1 cellular context compared by ENCODE assay signal in the genomic region with DNA sequence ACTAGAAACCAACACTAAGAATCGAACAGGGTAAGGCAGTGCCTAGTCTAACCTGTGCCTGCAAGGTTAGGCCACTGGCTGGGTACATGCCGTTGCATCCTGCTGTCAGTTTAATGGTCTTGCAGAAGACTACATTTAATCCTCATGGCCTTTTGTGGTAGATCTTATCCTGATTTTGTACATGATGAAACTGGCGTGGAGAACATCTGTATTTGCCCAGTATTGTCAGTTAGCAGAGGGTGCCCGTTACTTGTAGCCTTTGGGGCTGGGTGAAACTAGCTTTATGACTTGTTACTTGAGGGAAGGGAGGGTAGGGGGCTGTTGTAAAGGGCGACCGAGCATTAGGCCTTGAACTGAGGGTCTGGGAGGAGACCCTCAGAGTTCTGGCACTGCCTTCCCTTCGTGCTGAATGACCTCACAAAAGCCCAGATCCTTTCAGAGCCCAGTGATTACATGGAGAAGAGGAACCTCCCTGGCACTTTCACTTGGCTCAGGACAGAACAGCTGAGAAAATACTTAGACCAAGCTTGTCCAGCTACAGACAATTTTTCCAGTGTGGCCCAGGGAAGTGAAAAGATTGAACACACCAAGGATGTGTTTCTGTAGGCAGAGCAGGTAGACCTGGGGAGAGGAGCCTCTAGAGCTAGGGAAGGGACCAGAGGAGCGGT.
A peak's percentile ranks its signal among the peaks of the same experiment; 100 is the strongest.
TF ChIP-seq lines count a peak whose summit lies in the region.

No MANE protein-coding gene starts in this region.

TF ChIP-seq in K562, 482 proteins besides CTCF, POLR2A, EP300 and RAD21 (continues in another document):
- TF ChIP-seq ZNF79 (CRISPR knock-in tag; IDR thresholded peaks at IDR 0.05; ENCODE audit: low read depth) (peak; percentile 68; the same call in 1 of the 2 replicates), ZNF165 (CRISPR knock-in tag; IDR thresholded peaks at IDR 0.05; ENCODE audit: borderline replicate concordance) (peak; percentile 38; the same call in 1 of the 2 replicates), SNIP1 (IDR thresholded peaks at IDR 0.05; ENCODE audit: low read depth) (no peak), CCNT2 (IDR thresholded peaks at IDR 0.05; ENCODE audit: borderline replicate concordance, extremely low read depth, insufficient read length, low read depth, low read length) (no peak), SMARCE1 (IDR thresholded peaks at IDR 0.05) (peak; percentile 31; the same call in 1 of the 2 replicates), MEIS2 (IDR thresholded peaks at IDR 0.05; ENCODE audit: partially characterized antibody) (peak; percentile 14), FOXJ2 (tag; IDR thresholded peaks at IDR 0.05) (no peak), RBM25 (IDR thresholded peaks at IDR 0.05; ENCODE audit: low read depth, low read length, severe bottlenecking) (no peak), ZFX (CRISPR knock-in tag; IDR thresholded peaks at IDR 0.05) (no peak), SIX5 (IDR thresholded peaks at IDR 0.05; ENCODE audit: borderline replicate concordance in 1 of 2, insufficient read depth in 1 of 2, low read depth in 1 of 2, low read length in 2 of 2) (no peak), ZBTB17 (CRISPR knock-in tag; IDR thresholded peaks at IDR 0.05) (peak; percentile 70), KLF1 (tag; IDR thresholded peaks at IDR 0.05) (no peak), MYNN (IDR thresholded peaks at IDR 0.05) (no peak), MYNN (CRISPR knock-in tag; IDR thresholded peaks at IDR 0.05) (no peak), ZBTB7A (IDR thresholded peaks at IDR 0.05; ENCODE audit: borderline replicate concordance, control insufficient read depth, low read depth, low read length) (peak; percentile 41; the same call in 1 of the 2 replicates), CBX5 (IDR thresholded peaks at IDR 0.05; ENCODE audit: borderline replicate concordance, low read depth) (no peak), EWSR1 (IDR thresholded peaks at IDR 0.05; ENCODE audit: borderline replicate concordance, low read depth, partially characterized antibody) (no peak), HNRNPUL1 (IDR thresholded peaks at IDR 0.05; ENCODE audit: low read length) (no peak), JUND (IDR thresholded peaks at IDR 0.05; ENCODE audit: borderline replicate concordance, low read depth, low read length) (no peak), JUND (tag; IDR thresholded peaks at IDR 0.05; ENCODE audit: borderline replicate concordance, low read depth, low read length) (peak; percentile 12; the same call in 1 of the 3 replicates), CTBP1 (IDR thresholded peaks at IDR 0.05; ENCODE audit: borderline replicate concordance) (peak; percentile 58; the same call in 1 of the 2 replicates), SPI1 (IDR thresholded peaks at IDR 0.05; ENCODE audit: borderline replicate concordance, low read depth, low read length) (no peak), PHB (CRISPR knock-in tag; IDR thresholded peaks at IDR 0.05) (no peak), MTF1 (CRISPR knock-in tag; IDR thresholded peaks at IDR 0.05; ENCODE audit: borderline replicate concordance) (no peak), HEY1 (CRISPR knock-in tag; IDR thresholded peaks at IDR 0.05; ENCODE audit: borderline replicate concordance) (no peak), NR3C1 (CRISPR knock-in tag; IDR thresholded peaks at IDR 0.05) (no peak), FOS (IDR thresholded peaks at IDR 0.05; ENCODE audit: extremely low read depth, insufficient read length) (no peak), NR2C2 (CRISPR knock-in tag; IDR thresholded peaks at IDR 0.05) (no peak), NR2C2 (tag; IDR thresholded peaks at IDR 0.05) (peak; percentile 34; the same call in 1 of the 2 replicates), ZSCAN32 (CRISPR knock-in tag; IDR thresholded peaks at IDR 0.05) (0 out of 2 replicates have a peak, but pooled peaks have one; percentile 12)
- TF ChIP-seq, protein P1, sequence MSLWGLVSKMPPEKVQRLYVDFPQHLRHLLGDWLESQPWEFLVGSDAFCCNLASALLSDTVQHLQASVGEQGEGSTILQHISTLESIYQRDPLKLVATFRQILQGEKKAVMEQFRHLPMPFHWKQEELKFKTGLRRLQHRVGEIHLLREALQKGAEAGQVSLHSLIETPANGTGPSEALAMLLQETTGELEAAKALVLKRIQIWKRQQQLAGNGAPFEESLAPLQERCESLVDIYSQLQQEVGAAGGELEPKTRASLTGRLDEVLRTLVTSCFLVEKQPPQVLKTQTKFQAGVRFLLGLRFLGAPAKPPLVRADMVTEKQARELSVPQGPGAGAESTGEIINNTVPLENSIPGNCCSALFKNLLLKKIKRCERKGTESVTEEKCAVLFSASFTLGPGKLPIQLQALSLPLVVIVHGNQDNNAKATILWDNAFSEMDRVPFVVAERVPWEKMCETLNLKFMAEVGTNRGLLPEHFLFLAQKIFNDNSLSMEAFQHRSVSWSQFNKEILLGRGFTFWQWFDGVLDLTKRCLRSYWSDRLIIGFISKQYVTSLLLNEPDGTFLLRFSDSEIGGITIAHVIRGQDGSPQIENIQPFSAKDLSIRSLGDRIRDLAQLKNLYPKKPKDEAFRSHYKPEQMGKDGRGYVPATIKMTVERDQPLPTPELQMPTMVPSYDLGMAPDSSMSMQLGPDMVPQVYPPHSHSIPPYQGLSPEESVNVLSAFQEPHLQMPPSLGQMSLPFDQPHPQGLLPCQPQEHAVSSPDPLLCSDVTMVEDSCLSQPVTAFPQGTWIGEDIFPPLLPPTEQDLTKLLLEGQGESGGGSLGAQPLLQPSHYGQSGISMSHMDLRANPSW (CRISPR knock-in tag; IDR thresholded peaks at IDR 0.05) = no peak
- TF ChIP-seq, protein P2, sequence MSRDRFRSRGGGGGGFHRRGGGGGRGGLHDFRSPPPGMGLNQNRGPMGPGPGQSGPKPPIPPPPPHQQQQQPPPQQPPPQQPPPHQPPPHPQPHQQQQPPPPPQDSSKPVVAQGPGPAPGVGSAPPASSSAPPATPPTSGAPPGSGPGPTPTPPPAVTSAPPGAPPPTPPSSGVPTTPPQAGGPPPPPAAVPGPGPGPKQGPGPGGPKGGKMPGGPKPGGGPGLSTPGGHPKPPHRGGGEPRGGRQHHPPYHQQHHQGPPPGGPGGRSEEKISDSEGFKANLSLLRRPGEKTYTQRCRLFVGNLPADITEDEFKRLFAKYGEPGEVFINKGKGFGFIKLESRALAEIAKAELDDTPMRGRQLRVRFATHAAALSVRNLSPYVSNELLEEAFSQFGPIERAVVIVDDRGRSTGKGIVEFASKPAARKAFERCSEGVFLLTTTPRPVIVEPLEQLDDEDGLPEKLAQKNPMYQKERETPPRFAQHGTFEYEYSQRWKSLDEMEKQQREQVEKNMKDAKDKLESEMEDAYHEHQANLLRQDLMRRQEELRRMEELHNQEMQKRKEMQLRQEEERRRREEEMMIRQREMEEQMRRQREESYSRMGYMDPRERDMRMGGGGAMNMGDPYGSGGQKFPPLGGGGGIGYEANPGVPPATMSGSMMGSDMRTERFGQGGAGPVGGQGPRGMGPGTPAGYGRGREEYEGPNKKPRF (IDR thresholded peaks at IDR 0.05; ENCODE audit: low read depth, low read length) = no peak
- TF ChIP-seq, protein P3, sequence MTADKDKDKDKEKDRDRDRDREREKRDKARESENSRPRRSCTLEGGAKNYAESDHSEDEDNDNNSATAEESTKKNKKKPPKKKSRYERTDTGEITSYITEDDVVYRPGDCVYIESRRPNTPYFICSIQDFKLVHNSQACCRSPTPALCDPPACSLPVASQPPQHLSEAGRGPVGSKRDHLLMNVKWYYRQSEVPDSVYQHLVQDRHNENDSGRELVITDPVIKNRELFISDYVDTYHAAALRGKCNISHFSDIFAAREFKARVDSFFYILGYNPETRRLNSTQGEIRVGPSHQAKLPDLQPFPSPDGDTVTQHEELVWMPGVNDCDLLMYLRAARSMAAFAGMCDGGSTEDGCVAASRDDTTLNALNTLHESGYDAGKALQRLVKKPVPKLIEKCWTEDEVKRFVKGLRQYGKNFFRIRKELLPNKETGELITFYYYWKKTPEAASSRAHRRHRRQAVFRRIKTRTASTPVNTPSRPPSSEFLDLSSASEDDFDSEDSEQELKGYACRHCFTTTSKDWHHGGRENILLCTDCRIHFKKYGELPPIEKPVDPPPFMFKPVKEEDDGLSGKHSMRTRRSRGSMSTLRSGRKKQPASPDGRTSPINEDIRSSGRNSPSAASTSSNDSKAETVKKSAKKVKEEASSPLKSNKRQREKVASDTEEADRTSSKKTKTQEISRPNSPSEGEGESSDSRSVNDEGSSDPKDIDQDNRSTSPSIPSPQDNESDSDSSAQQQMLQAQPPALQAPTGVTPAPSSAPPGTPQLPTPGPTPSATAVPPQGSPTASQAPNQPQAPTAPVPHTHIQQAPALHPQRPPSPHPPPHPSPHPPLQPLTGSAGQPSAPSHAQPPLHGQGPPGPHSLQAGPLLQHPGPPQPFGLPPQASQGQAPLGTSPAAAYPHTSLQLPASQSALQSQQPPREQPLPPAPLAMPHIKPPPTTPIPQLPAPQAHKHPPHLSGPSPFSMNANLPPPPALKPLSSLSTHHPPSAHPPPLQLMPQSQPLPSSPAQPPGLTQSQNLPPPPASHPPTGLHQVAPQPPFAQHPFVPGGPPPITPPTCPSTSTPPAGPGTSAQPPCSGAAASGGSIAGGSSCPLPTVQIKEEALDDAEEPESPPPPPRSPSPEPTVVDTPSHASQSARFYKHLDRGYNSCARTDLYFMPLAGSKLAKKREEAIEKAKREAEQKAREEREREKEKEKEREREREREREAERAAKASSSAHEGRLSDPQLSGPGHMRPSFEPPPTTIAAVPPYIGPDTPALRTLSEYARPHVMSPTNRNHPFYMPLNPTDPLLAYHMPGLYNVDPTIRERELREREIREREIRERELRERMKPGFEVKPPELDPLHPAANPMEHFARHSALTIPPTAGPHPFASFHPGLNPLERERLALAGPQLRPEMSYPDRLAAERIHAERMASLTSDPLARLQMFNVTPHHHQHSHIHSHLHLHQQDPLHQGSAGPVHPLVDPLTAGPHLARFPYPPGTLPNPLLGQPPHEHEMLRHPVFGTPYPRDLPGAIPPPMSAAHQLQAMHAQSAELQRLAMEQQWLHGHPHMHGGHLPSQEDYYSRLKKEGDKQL (CRISPR knock-in tag; IDR thresholded peaks at IDR 0.05; ENCODE audit: borderline replicate concordance) = no peak
- TF ChIP-seq, protein P4, sequence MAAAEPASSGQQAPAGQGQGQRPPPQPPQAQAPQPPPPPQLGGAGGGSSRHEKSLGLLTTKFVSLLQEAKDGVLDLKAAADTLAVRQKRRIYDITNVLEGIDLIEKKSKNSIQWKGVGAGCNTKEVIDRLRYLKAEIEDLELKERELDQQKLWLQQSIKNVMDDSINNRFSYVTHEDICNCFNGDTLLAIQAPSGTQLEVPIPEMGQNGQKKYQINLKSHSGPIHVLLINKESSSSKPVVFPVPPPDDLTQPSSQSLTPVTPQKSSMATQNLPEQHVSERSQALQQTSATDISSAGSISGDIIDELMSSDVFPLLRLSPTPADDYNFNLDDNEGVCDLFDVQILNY (CRISPR knock-in tag; IDR thresholded peaks at IDR 0.05) = no peak
- TF ChIP-seq, protein P5, sequence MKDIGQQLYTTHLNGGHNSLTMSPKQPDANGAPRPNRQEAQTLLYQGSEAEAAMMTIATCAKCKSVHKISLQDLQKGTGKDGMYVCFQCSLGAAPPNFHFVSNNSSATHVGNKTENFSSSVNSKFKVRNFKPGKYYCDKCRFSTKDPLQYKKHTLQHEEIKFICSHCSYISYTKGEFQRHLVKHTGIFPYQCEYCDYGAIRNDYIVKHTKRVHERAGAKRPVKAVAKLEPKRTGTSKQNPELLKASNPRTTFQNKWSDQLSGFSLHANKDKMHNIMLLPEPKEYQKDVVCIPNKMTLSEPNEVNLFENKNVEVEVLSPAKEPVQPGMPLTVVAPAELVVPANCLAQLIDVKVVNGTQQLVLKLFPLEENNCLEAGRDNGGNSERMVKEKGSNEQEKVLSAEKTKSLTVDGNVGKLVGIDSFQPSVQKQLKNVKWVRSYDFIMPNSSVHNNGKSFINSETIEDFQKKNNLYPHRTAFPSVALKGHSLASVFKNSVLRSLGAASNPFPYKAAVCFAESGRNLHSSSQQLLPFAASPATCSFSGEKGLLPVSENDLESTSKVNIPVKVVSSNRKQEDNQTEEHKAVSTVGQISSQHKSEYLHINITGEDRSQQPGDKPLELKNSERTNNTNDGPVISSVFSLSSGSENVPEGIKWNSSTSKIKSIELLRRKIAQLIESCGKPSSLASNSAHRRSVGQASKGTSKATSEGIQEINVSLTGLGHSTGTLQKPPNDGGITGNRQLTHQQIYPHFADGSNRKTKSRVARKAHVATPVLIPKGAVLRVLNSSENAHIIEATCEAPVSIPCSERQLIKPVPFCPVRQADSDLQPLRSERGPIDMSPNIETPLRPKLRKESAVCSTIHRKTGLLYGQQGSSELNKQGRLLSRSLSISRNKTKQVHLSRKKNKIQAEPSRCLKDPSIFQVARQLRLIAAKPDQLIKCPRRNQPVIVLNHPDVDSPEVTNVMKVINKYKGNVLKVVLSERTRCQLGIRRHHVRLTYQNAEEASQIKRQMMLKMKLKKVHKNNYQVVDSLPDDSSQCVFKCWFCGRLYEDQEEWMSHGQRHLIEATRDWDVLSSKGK (CRISPR knock-in tag; IDR thresholded peaks at IDR 0.05) = no peak
- TF ChIP-seq, protein P6, sequence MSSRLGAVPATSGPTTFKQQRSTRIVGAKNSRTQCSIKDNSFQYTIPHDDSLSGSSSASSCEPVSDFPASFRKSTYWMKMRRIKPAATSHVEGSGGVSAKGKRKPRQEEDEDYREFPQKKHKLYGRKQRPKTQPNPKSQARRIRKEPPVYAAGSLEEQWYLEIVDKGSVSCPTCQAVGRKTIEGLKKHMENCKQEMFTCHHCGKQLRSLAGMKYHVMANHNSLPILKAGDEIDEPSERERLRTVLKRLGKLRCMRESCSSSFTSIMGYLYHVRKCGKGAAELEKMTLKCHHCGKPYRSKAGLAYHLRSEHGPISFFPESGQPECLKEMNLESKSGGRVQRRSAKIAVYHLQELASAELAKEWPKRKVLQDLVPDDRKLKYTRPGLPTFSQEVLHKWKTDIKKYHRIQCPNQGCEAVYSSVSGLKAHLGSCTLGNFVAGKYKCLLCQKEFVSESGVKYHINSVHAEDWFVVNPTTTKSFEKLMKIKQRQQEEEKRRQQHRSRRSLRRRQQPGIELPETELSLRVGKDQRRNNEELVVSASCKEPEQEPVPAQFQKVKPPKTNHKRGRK (tag; IDR thresholded peaks at IDR 0.05) = no peak
- TF ChIP-seq, protein P7, sequence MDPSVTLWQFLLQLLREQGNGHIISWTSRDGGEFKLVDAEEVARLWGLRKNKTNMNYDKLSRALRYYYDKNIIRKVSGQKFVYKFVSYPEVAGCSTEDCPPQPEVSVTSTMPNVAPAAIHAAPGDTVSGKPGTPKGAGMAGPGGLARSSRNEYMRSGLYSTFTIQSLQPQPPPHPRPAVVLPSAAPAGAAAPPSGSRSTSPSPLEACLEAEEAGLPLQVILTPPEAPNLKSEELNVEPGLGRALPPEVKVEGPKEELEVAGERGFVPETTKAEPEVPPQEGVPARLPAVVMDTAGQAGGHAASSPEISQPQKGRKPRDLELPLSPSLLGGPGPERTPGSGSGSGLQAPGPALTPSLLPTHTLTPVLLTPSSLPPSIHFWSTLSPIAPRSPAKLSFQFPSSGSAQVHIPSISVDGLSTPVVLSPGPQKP (CRISPR knock-in tag; IDR thresholded peaks at IDR 0.05) = no peak
- TF ChIP-seq, protein P8, sequence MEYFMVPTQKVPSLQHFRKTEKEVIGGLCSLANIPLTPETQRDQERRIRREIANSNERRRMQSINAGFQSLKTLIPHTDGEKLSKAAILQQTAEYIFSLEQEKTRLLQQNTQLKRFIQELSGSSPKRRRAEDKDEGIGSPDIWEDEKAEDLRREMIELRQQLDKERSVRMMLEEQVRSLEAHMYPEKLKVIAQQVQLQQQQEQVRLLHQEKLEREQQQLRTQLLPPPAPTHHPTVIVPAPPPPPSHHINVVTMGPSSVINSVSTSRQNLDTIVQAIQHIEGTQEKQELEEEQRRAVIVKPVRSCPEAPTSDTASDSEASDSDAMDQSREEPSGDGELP (CRISPR knock-in tag; IDR thresholded peaks at IDR 0.05; ENCODE audit: borderline replicate concordance) = 0 out of 2 replicates have a peak, but pooled peaks have one; percentile 16
- TF ChIP-seq, protein P9, sequence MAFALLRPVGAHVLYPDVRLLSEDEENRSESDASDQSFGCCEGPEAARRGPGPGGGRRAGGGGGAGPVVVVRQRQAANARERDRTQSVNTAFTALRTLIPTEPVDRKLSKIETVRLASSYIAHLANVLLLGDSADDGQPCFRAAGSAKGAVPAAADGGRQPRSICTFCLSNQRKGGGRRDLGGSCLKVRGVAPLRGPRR (CRISPR knock-in tag; IDR thresholded peaks at IDR 0.05) = no peak
